18 cellular contexts compared by ENCODE assay signal in genomic region chr2:184370954-184371353, GRCh38.
"Had no signal": no experiment of that assay in that cellular context is flagged by ENCODE, and none has a peak within 500 bp of the region (broad histone marks: within the 10 kb centered on the region; RNA-seq: fewer than 3 reads in every experiment).

No MANE protein-coding gene starts in this region.

- H3K27me3 Mint-ChIP-seq: central memory CD8-positive, alpha-beta T cell had no signal

- H3K36me3 Mint-ChIP-seq: activated naive CD4-positive, alpha-beta T cell treated with anti-CD3 and anti-CD28 coated beads, Interleukin-2, amount 50 U/mL, for 72 hours; brain had no signal

- H3K36me3 ChIP-seq: gastrocnemius medialis, left ventricle myocardium inferior, prostate gland, right lobe of liver, upper lobe of right lung had no signal

- H3K27me3 ChIP-seq: gastrocnemius medialis, right lobe of liver, upper lobe of right lung had no signal

- DNase-seq: activated CD4-positive, alpha-beta T cell treated with anti-CD3 and anti-CD28 coated beads, Interleukin-2, amount 50 U/mL, for 1 hour; activated CD4-positive, CD25-positive, alpha-beta regulatory T cell; activated effector memory CD4-positive, alpha-beta T cell treated with Interleukin-2 at 50 U/mL for 16 hours; activated T-cell treated with anti-CD3 and anti-CD28 coated beads, Interleukin-2, amount 50 U/mL, for 1 hour; amniotic stem cell; cortex of kidney; effector CD8-positive, alpha-beta T cell; gastrocnemius medialis; left ventricle myocardium inferior; nephron progenitor cell; right lobe of liver; stimulated activated naive CD8-positive, alpha-beta T cell treated with anti-CD3 and anti-CD28 coated beads, Interleukin-15, Interleukin-2, amounts not matched to agents 100 U/mL and 50 U/mL, for 24 hours; upper lobe of right lung had no signal

- H3K27ac Mint-ChIP-seq: brain, nephron progenitor cell had no signal

- H3K4me3 Mint-ChIP-seq: brain; central memory CD8-positive, alpha-beta T cell; nephron progenitor cell had no signal

- H3K4me1 Mint-ChIP-seq: brain; central memory CD8-positive, alpha-beta T cell; nephron progenitor cell had no signal

- H3K27ac ChIP-seq: epithelial cell of prostate, gastrocnemius medialis, left ventricle myocardium inferior, prostate gland, right lobe of liver, upper lobe of right lung had no signal

- ATAC-seq: activated naive CD4-positive, alpha-beta T cell treated with anti-CD3 and anti-CD28 coated beads, Interleukin-2, amount 50 U/mL, for 72 hours; gastrocnemius medialis; right lobe of liver; stimulated activated naive CD8-positive, alpha-beta T cell treated with anti-CD3 and anti-CD28 coated beads, Interleukin-15, Interleukin-2, amounts not matched to agents 100 U/mL and 50 U/mL, for 24 hours; upper lobe of right lung had no signal

- H3K9me3 Mint-ChIP-seq: nephron progenitor cell had no signal

- H3K4me3 ChIP-seq: gastrocnemius medialis, left ventricle myocardium inferior, prostate gland, right lobe of liver, upper lobe of right lung had no signal

- H3K4me1 ChIP-seq: gastrocnemius medialis, left ventricle myocardium inferior, prostate gland, upper lobe of right lung had no signal

- H3K9me3 ChIP-seq: gastrocnemius medialis, prostate gland, upper lobe of right lung had no signal
